15 cellular contexts compared by ENCODE assay signal in genomic region chr1:55724551-55725325, GRCh38.
A peak's percentile ranks its signal among the peaks of the same experiment; 100 is the strongest.
DNase-seq lines count a peak whose midpoint lies in the region; ATAC-seq and TF ChIP-seq lines count a peak whose summit lies in the region.
"Had no signal": no experiment of that assay in that cellular context is flagged by ENCODE, and none has a peak within 500 bp of the region (broad histone marks: within the 10 kb centered on the region; RNA-seq: fewer than 3 reads in every experiment).

No MANE protein-coding gene starts in this region.

- no peaks in the 10 kb centered on the region for H3K9me2 ChIP-seq in GM23248 (ENCODE audit: insufficient read depth)

- H3K4me3 ChIP-seq in GM23248 (no peak overlapping the region), RWPE2 (ENCODE audit: severe bottlenecking) (no peak overlapping the region), fibroblast of mammary gland (ENCODE audit: control insufficient read depth, low read depth, low read length) (no peak overlapping the region), smooth muscle cell (no peak overlapping the region), esophagus squamous epithelium (no peak overlapping the region)
- H3K4me3 ChIP-seq: cardiac muscle cell, suprapubic skin had no signal

- H3K9me3 ChIP-seq in GM23248 (ENCODE audit: low read depth) (no peaks in the 10 kb centered on the region), RWPE2 (ENCODE audit: severe bottlenecking) (no peaks in the 10 kb centered on the region), smooth muscle cell (replicated peaks; ENCODE audit: low read depth) (no peaks in the 10 kb centered on the region), esophagus squamous epithelium (no peaks in the 10 kb centered on the region)
- H3K9me3 ChIP-seq: suprapubic skin had no signal

- H4K20me1 ChIP-seq in GM23248 (ENCODE audit: insufficient read depth) = no peaks in the 10 kb centered on the region
- H4K20me1 ChIP-seq in smooth muscle cell (ENCODE audit: low read depth) = no peaks in the 10 kb centered on the region

- in situ Hi-C loops in GM23248 (cut with MboI) = loop anchor here (25.0 kb wide), 2 partner anchors 363 to 863 kb away; partner anchors contain the start of gene PLPP3

- H3K9ac ChIP-seq in GM23248 = peak overlapping the region; percentile 11; the same call in 1 of the 2 replicates
- H3K9ac ChIP-seq in smooth muscle cell (ENCODE audit: low read depth) = no peak overlapping the region

- peaks cover 39% of the 10 kb centered on the region for H3F3A ChIP-seq in GM23248 (ENCODE audit: insufficient read depth)
- peaks cover 10% of the 10 kb centered on the region for H3F3A ChIP-seq in smooth muscle cell (ENCODE audit: low read depth)

- no peak for TF ChIP-seq CTCF in RWPE2 (IDR thresholded peaks at IDR 0.05; ENCODE audit: poor library complexity, severe bottlenecking)
- no peak for TF ChIP-seq CTCF in fibroblast of mammary gland (conservative IDR thresholded peaks at IDR 0.05; ENCODE audit: control insufficient read depth, insufficient read depth, low read depth, low read length)
- TF ChIP-seq CTCF in smooth muscle cell (IDR thresholded peaks at IDR 0.05; ENCODE audit: borderline replicate concordance, insufficient read depth, poor library complexity, severe bottlenecking) = no peak
- TF ChIP-seq CTCF in esophagus squamous epithelium (IDR thresholded peaks at IDR 0.05) = no peak

- DNase-seq in GM23248 (peak; percentile 91), RWPE2 (ENCODE audit: low spot score) (no peak), fibroblast of mammary gland (ENCODE audit: low read depth) (peak; percentile 94), smooth muscle cell (lab: John Stamatoyannopoulos, UW; ENCODE audit: unreplicated experiment) (no peak), esophagus squamous epithelium (lab: John Stamatoyannopoulos, UW) (no peak), glomerular visceral epithelial cell (ENCODE audit: extremely low spot score) (no peak)
- DNase-seq: activated CD4-positive, alpha-beta T cell treated with anti-CD3 and anti-CD28 coated beads, Interleukin-2, amount 50 U/mL, for 1 hour; NCI-H1092; NCI-H345; nucleus accumbens; stimulated activated CD4-positive, alpha-beta T cell treated with anti-CD3 and anti-CD28 coated beads, Interleukin-12 subunit alpha, Interleukin-12 subunit beta, amount 100 ng/mL, for 4 hours; T-helper 9 cell had no signal

- 36 to 54% methylated on average over 7 of the region's 7 CpGs for WGBS in GM23248 (ENCODE audit: low coverage in 1 of 2, low lambda C conversion rate in 2 of 2, missing lambda C conversion rate in 2 of 2), 2 experiments
- WGBS in smooth muscle cell (ENCODE audit: low lambda C conversion rate) = 66% methylated on average over 7 of the region's 7 CpGs
- WGBS in esophagus squamous epithelium, 2 donors = 65 to 69% methylated on average over 7 of the region's 7 CpGs

- H3K4me1 ChIP-seq in GM23248 (ENCODE audit: insufficient read depth) = peaks cover 51% of the 10 kb centered on the region
- H3K4me1 ChIP-seq in RWPE2 (ENCODE audit: insufficient read depth, poor library complexity, severe bottlenecking) = peaks cover 37% of the 10 kb centered on the region
- peaks cover 14% of the 10 kb centered on the region for H3K4me1 ChIP-seq in smooth muscle cell (ENCODE audit: low read depth)
- H3K4me1 ChIP-seq in esophagus squamous epithelium = peaks cover 0 to 19% (median 11%) of the 10 kb centered on the region in 3 donors

- H2AFZ ChIP-seq in GM23248 (no peak overlapping the region), smooth muscle cell (ENCODE audit: low read depth) (no peak overlapping the region)

- peak; percentile 44 for ATAC-seq in RWPE2 (ENCODE audit: low read depth)
- no peak for ATAC-seq in GM21717 (IDR thresholded peaks at IDR 0.05; ENCODE audit: unreplicated experiment)

- H3K4me2 ChIP-seq in GM23248 (ENCODE audit: unreplicated experiment) (no peak overlapping the region), smooth muscle cell (no peak overlapping the region)

- H3K27ac ChIP-seq in GM23248 (peak overlapping the region; percentile 72), RWPE2 (ENCODE audit: poor library complexity, severe bottlenecking) (peak overlapping the region; percentile 93), smooth muscle cell (ENCODE audit: low read depth) (peak overlapping the region; percentile 62), esophagus squamous epithelium (peak overlapping the region in 2 of 4 donors; percentile 39 to 52)
- H3K27ac ChIP-seq: cardiac muscle cell, suprapubic skin had no signal

- intact Hi-C loops in esophagus squamous epithelium (cut with DNase I) = no loop called here

- H3K27me3 ChIP-seq in GM23248 (replicated peaks; ENCODE audit: insufficient read depth) (no peaks in the 10 kb centered on the region), RWPE2 (ENCODE audit: insufficient read depth, poor library complexity, severe bottlenecking) (no peaks in the 10 kb centered on the region), smooth muscle cell (ENCODE audit: low read depth) (no peaks in the 10 kb centered on the region), esophagus squamous epithelium (peaks cover 0 to 4% (median 0%) of the 10 kb centered on the region in 4 donors)
- H3K27me3 ChIP-seq: cardiac muscle cell, suprapubic skin had no signal

- H3K36me3 ChIP-seq in GM23248 (ENCODE audit: low read depth) (no peaks in the 10 kb centered on the region), RWPE2 (ENCODE audit: low read depth) (no peaks in the 10 kb centered on the region), smooth muscle cell (ENCODE audit: low read depth) (no peaks in the 10 kb centered on the region), esophagus squamous epithelium (no peaks in the 10 kb centered on the region)
- H3K36me3 ChIP-seq: cardiac muscle cell, suprapubic skin had no signal

- H3K79me2 ChIP-seq in GM23248 (ENCODE audit: insufficient read depth) = no peaks in the 10 kb centered on the region
- no peaks in the 10 kb centered on the region for H3K79me2 ChIP-seq in smooth muscle cell (ENCODE audit: low read depth)

- TF ChIP-seq POLR2A in esophagus squamous epithelium (IDR thresholded peaks at IDR 0.05) = no peak

Comparison
In these comparisons a context has a peak if more than half of its experiments do, and no peak if none do; other contexts are left out.
1. DNase-seq: peak in GM23248 (single experiment) and fibroblast of mammary gland (single experiment); none in RWPE2 (single experiment), smooth muscle cell (single experiment), esophagus squamous epithelium (single experiment) and glomerular visceral epithelial cell (single experiment).